In the genomic region with DNA sequence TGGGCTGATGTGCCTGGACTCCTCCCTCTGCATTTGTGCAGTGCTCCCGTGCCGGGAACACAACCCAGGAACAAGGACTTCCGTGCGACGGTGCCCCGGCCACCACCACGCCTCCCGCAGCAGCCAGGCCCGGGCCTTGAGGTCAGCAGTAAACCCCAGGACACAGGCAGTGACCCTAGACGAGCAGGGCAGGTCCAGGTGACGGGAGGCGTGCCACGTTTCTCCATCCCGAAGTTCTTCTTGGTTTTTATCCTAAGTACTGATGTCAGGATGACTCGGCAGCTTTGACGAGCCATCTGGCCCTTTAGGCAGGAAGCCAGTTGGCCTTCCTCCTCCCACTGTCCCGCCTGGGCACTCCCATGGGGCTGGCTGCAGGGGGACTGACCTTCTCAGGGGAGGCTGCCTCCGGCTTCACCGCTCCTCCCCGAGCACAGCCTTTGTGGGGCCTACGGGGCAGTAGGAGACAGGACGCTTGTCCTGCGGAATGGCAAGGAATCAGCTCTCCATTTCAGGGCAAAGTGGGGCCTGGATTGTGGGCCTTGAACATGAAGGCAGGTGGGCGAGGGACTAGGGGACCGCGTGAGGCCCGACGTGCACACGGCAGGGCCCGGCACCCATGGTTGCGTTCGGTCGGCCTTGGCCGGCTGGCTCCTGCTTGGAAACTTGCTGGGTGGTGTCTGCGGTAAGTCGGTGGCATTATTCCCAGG, we compare ENCODE assay signal across 14 cellular contexts.
DNase-seq lines count a peak whose midpoint lies in the region; ATAC-seq and TF ChIP-seq lines count a peak whose summit lies in the region.
"Had no signal": no experiment of that assay in that cellular context is flagged by ENCODE, and none has a peak within 500 bp of the region (broad histone marks: within the 10 kb centered on the region; RNA-seq: fewer than 3 reads in every experiment).

No MANE protein-coding gene starts in this region.

- no peaks in the 10 kb centered on the region for H3K9me3 ChIP-seq in SJSA1 (replicated peaks)
- no peaks in the 10 kb centered on the region for H3K9me3 ChIP-seq in gastrocnemius medialis
- H3K9me3 ChIP-seq in sigmoid colon = no peaks in the 10 kb centered on the region

- TF ChIP-seq CTCF in foreskin fibroblast (IDR thresholded peaks at IDR 0.05; ENCODE audit: low read depth, low read length) (no peak), gastrocnemius medialis (IDR thresholded peaks at IDR 0.05 in 4 of 5, conservative IDR thresholded peaks at IDR 0.05 in 1 of 5) (no peak), sigmoid colon (IDR thresholded peaks at IDR 0.05) (no peak)

- H3K27me3 ChIP-seq in SJSA1 (replicated peaks) = no peaks in the 10 kb centered on the region
- peaks cover 0 to 4% (median 3%) of the 10 kb centered on the region in 3 donors for H3K27me3 ChIP-seq in gastrocnemius medialis
- no peaks in the 10 kb centered on the region for H3K27me3 ChIP-seq in sigmoid colon

- in situ Hi-C loops in gastrocnemius medialis (cut with MboI; ENCODE audit: low sequenced_read_pairs in 4 of 4) = no loop called here

- ATAC-seq in gastrocnemius medialis = peak; percentile 39 to 57

- H3K36me3 ChIP-seq in SJSA1 (no peaks in the 10 kb centered on the region), gastrocnemius medialis (no peaks in the 10 kb centered on the region), sigmoid colon (no peaks in the 10 kb centered on the region)

- intact Hi-C loops in gastrocnemius medialis (cut with DNase I; ENCODE audit: low total_unique reads) (no loop called here), sigmoid colon (cut with DNase I) (no loop called here)

- TF ChIP-seq POLR2A in gastrocnemius medialis (IDR thresholded peaks at IDR 0.05) = no peak
- TF ChIP-seq POLR2A in sigmoid colon (IDR thresholded peaks at IDR 0.05) = no peak

- no peak for TF ChIP-seq EP300 in sigmoid colon (IDR thresholded peaks at IDR 0.05)

- H3K4me3 ChIP-seq in SJSA1 (no peak overlapping the region), foreskin fibroblast (ENCODE audit: low read depth in 1 of 2, low read length in 2 of 2) (no peak overlapping the region), gastrocnemius medialis (peak overlapping the region in 1 of 4 donors; percentile 21), sigmoid colon (no peak overlapping the region)

- H3K27ac ChIP-seq in SJSA1 = peak overlapping the region; percentile 53
- no peak overlapping the region for H3K27ac ChIP-seq in gastrocnemius medialis
- no peak overlapping the region for H3K27ac ChIP-seq in sigmoid colon
- H3K27ac ChIP-seq: 22Rv1 had no signal

- WGBS in sigmoid colon, 2 donors = 82 to 83% methylated on average over 36 of the region's 36 CpGs

- DNase-seq in DMS53 (lab: John Stamatoyannopoulos, UW) = peak; percentile 68
- DNase-seq in DMS53 treated with DMSO at 0.1 percent for 48 hours (lab: John Stamatoyannopoulos, UW; ENCODE audit: unreplicated experiment) = no peak
- peak; percentile 50 to 70 for DNase-seq in SJSA1 (ENCODE audit: low read depth in 1 of 2, low spot score in 2 of 2)
- DNase-seq in foreskin fibroblast = peak; percentile 62 to 75
- peak in 1 of 2 donors; percentile 56 for DNase-seq in gastrocnemius medialis
- DNase-seq in SK-N-DZ (ENCODE audit: low spot score) = no peak
- DNase-seq in sigmoid colon = no peak
- no peak for DNase-seq in stimulated activated CD4-positive, alpha-beta T cell treated with anti-CD3 and anti-CD28 coated beads, Interleukin-12 subunit alpha, Interleukin-12 subunit beta, amount 100 ng/mL, for 4 hours
- DNase-seq: activated naive CD4-positive, alpha-beta T cell treated with Interleukin-2 at 50 U/mL for 16 hours; effector CD4-positive, alpha-beta T cell; islet precursor cell; KG1; NCI-H526 had no signal

- H3K4me1 ChIP-seq in SJSA1 (replicated peaks) (peaks cover 25% of the 10 kb centered on the region), gastrocnemius medialis (peaks cover 18 to 19% of the 10 kb centered on the region in 2 donors), sigmoid colon (peaks cover 0 to 36% (median 29%) of the 10 kb centered on the region in 4 donors)

Comparison
In these comparisons a context has a peak if more than half of its experiments do, and no peak if none do; other contexts are left out.
1. DNase-seq: peak in DMS53 (single experiment), SJSA1 (2 of 2) and foreskin fibroblast (2 of 2); none in DMS53 treated with DMSO at 0.1 percent for 48 hours (single experiment), SK-N-DZ (single experiment), sigmoid colon (single experiment) and stimulated activated CD4-positive, alpha-beta T cell treated with anti-CD3 and anti-CD28 coated beads, Interleukin-12 subunit alpha, Interleukin-12 subunit beta, amount 100 ng/mL, for 4 hours (single experiment).